8 cellular contexts compared by ENCODE assay signal in the genomic region with DNA sequence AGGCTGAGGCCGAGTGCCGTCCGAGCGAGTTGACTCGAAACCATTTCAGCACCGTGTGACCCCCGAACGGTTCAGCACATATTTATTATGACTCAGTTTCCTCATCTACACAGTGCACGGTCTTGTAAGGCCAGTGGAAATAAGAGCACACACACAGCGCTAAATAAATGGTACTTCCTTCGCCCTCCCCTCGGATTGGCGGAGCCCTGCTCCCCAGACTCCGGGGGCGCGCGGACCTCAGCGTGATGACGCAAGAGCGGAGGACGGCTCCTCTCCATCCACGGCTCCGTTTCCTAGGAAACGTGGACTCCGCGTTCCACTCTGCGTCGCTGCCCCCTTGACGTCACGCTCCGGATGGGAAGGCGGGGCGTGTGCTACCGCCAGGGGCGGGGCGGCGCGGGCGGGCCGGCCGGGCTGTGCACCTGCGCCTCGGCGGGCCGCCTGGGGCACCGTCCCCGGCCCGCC. TPM values are rescaled to one million over a fixed set of nuclear protein-coding genes. Genes with fewer than 3 reads are reported as not detected.
DNase-seq lines count a peak whose midpoint lies in the region; ATAC-seq and TF ChIP-seq lines count a peak whose summit lies in the region.

A gene with protein sequence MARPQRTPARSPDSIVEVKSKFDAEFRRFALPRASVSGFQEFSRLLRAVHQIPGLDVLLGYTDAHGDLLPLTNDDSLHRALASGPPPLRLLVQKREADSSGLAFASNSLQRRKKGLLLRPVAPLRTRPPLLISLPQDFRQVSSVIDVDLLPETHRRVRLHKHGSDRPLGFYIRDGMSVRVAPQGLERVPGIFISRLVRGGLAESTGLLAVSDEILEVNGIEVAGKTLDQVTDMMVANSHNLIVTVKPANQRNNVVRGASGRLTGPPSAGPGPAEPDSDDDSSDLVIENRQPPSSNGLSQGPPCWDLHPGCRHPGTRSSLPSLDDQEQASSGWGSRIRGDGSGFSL (plus strand): TSS at position 397 of the 465 bp plus-strand sequence. CDS start 79 bp downstream, outside the sequence.

- POLR2A ChIA-PET in activated CD4-positive, alpha-beta memory T cell treated with anti-CD3 and anti-CD28 coated beads for 36 hours (lab: Charles Lee): interaction anchor here (0.7 to 4.7 kb wide), 9 partner anchors 10 to 180 kb away, joined by 3 to 32 read pairs (median 4); partner anchors contain the start of genes ATP6V0D1, CARMIL2 and CTCF

- peaks cover 13% of the 10 kb centered on the region for H3K36me3 Mint-ChIP-seq in activated CD4-positive, alpha-beta memory T cell treated with anti-CD3 and anti-CD28 coated beads for 36 hours

- peak; percentile 77 for ATAC-seq in GM19452 (IDR thresholded peaks at IDR 0.05; ENCODE audit: unreplicated experiment)
- peak; percentile 34 for ATAC-seq in HG03575 (IDR thresholded peaks at IDR 0.05; ENCODE audit: extremely low read depth, insufficient number of reproducible peaks, low FRiP score, unreplicated experiment)
- peak; percentile 81 to 89 (median 86) for ATAC-seq in right lobe of liver

- no peaks in the 10 kb centered on the region for H3K27me3 ChIP-seq in right lobe of liver

- TF ChIP-seq CTCF in right lobe of liver (IDR thresholded peaks at IDR 0.05): peak in 1 of 4 donors; percentile 32

- TF ChIP-seq POLR2A in right lobe of liver (IDR thresholded peaks at IDR 0.05): no peak

- no peaks in the 10 kb centered on the region for H3K9me3 Mint-ChIP-seq in activated CD4-positive, alpha-beta memory T cell treated with anti-CD3 and anti-CD28 coated beads for 36 hours

- peak within 1 kb of the TSS; percentile 87 for H3K27ac Mint-ChIP-seq in activated CD4-positive, alpha-beta memory T cell treated with anti-CD3 and anti-CD28 coated beads for 36 hours

- H3K36me3 ChIP-seq in right lobe of liver: no peaks in the 10 kb centered on the region

- CTCF ChIA-PET in activated CD4-positive, alpha-beta memory T cell treated with anti-CD3 and anti-CD28 coated beads for 36 hours (lab: Charles Lee): interaction anchor here (1.0 to 5.8 kb wide), 5 partner anchors 9 to 139 kb away, joined by 4 to 64 read pairs (median 23); partner anchors contain the start of gene CARMIL2

- WGBS in right lobe of liver (ENCODE audit: insufficient coverage, low coverage, low lambda C conversion rate, missing lambda C conversion rate): 1% methylated on average over 17 of the region's 48 CpGs

- H3K9me3 ChIP-seq in right lobe of liver: no peaks in the 10 kb centered on the region

- peak within 1 kb of the TSS; percentile 77 to 95 (median 77) for H3K4me3 ChIP-seq in right lobe of liver

- H3K4me3 Mint-ChIP-seq in activated CD4-positive, alpha-beta memory T cell treated with anti-CD3 and anti-CD28 coated beads for 36 hours: peak within 1 kb of the TSS; percentile 86

- H3K27ac ChIP-seq in right lobe of liver: peak within 1 kb of the TSS; percentile 77 to 86 (median 81)

- intact Hi-C loops in activated CD4-positive, alpha-beta memory T cell treated with anti-CD3 and anti-CD28 coated beads for 36 hours (cut with micrococcal nuclease): loop anchor here (1.0 to 10.0 kb wide), 7 partner anchors 98 to 1674 kb away; partner anchors contain the start of genes ATP6V0D1, CENPT, COG8 and CTCF
- intact Hi-C loops in right lobe of liver (cut with DNase I): no loop called here

- H3K4me1 ChIP-seq in right lobe of liver: peaks cover 0 to 12% (median 1%) of the 10 kb centered on the region in 4 donors

- DNase-seq in C1 segment of cervical spinal cord (lab: John Stamatoyannopoulos, UW): peak; percentile 56 to 98 (median 87)
- DNase-seq in NCI-H82 (lab: John Stamatoyannopoulos, UW): peak; percentile 98
- DNase-seq in activated CD4-positive, alpha-beta memory T cell treated with anti-CD3 and anti-CD28 coated beads for 36 hours: peak; percentile 98
- DNase-seq in dermis microvascular lymphatic vessel endothelial cell (ENCODE audit: low read depth in 2 of 2): peak; percentile 94 to 98
- peak; percentile 96 to 98 (median 96) for DNase-seq in right lobe of liver
- peak; percentile 96 for DNase-seq in stimulated activated CD4-positive, alpha-beta T cell treated with anti-CD3 and anti-CD28 coated beads, Interleukin-4, amount 100 ng/mL, for 24 hours

- no peaks in the 10 kb centered on the region for H3K27me3 Mint-ChIP-seq in activated CD4-positive, alpha-beta memory T cell treated with anti-CD3 and anti-CD28 coated beads for 36 hours

- peaks cover 27% of the 10 kb centered on the region for H3K4me1 Mint-ChIP-seq in activated CD4-positive, alpha-beta memory T cell treated with anti-CD3 and anti-CD28 coated beads for 36 hours (ENCODE audit: low read depth)

RNA-seq across cellular contexts. Expression of the gene that starts here (rescaled TPM):
- 10 to 100 TPM; 11.2 to 11.5 TPM for total RNA-seq in activated CD4-positive, alpha-beta memory T cell treated with anti-CD3 and anti-CD28 coated beads for 36 hours
- total RNA-seq in dermis microvascular lymphatic vessel endothelial cell (2.0 and 2.3 TPM in 2 replicates), right lobe of liver (1 to 10 TPM; 1.3 to 4.8 (median 2.6) TPM)

Comparison
In these comparisons a context has a peak if more than half of its experiments do, and no peak if none do; other contexts are left out.
1. Peak in every context shown above with its lines: DNase-seq, ATAC-seq, H3K4me3 ChIP-seq and H3K27ac ChIP-seq.
2. ATAC-seq: peak in every context shown above with its lines; median percentile 86 in right lobe of liver; 77 in GM19452; 34 in HG03575.